ENCODE assay signal across 15 cellular contexts in the genomic region with DNA sequence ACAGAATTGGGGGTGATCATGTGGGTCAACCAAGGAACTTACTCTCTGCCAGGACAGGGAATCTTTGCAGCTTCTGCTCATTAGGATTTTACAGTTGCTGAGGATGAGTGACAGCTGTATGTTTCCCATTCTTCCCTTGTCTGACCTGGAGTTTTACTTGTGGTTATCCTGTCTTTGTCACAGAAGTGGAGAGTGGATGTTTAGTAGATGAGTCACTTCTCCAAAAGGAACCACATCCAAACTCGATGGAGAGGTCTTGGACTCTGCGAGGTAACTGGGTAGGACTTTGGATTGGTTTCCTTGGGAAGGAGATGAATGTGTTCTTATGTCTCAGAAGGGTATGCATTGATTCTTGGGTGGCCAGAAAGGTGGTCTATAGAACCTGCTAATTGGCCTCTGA. TPM values are rescaled to one million over a fixed set of nuclear protein-coding genes. Genes with fewer than 3 reads are reported as not detected.
DNase-seq lines count a peak whose midpoint lies in the region; ATAC-seq and TF ChIP-seq lines count a peak whose summit lies in the region.
"Had no signal": no experiment of that assay in that cellular context is flagged by ENCODE, and none has a peak within 500 bp of the region (broad histone marks: within the 10 kb centered on the region; RNA-seq: fewer than 3 reads in every experiment).

No MANE protein-coding gene starts in this region.

- in situ Hi-C loops in GM23248 (cut with MboI) = loop anchor here (25.0 kb wide), 1 partner anchor 382 kb away; a partner anchor contains a TSS

- peaks cover 34% of the 10 kb centered on the region for H3K4me1 ChIP-seq in GM23248 (ENCODE audit: insufficient read depth)

- peak; percentile 40 for DNase-seq in GM23248
- peak; percentile 68 for DNase-seq in NCI-H226
- peak; percentile 20 for DNase-seq in choroid plexus epithelial cell (ENCODE audit: low read depth)
- DNase-seq in myocyte (ENCODE audit: low read depth) = peak; percentile 88
- DNase-seq in activated naive CD4-positive, alpha-beta T cell treated with Interleukin-2 at 50 U/mL for 16 hours = no peak
- DNase-seq in foreskin melanocyte = no peak
- no peak for DNase-seq in OCI-M2 (lab: John Stamatoyannopoulos, UW; ENCODE audit: unreplicated experiment)
- DNase-seq: CD4-positive, alpha-beta memory T cell; NCI-H187; NCI-H526 treated with DMSO at 0.1 percent for 48 hours; SHP77; thyroid gland had no signal

- no peaks in the 10 kb centered on the region for H3K79me2 ChIP-seq in GM23248 (ENCODE audit: insufficient read depth)

- no peaks in the 10 kb centered on the region for H3K27me3 ChIP-seq in GM23248 (replicated peaks; ENCODE audit: insufficient read depth)
- H3K27me3 ChIP-seq: thyroid gland had no signal

- no peak overlapping the region for H2AFZ ChIP-seq in GM23248

- no peak overlapping the region for H3K4me3 ChIP-seq in GM23248
- no peak overlapping the region for H3K4me3 ChIP-seq in choroid plexus epithelial cell (ENCODE audit: low read depth, low read length)
- H3K4me3 ChIP-seq: smooth muscle cell, thyroid gland had no signal

- no peak overlapping the region for H3K27ac ChIP-seq in GM23248

- H3K9me3 ChIP-seq in GM23248 (ENCODE audit: low read depth) = no peaks in the 10 kb centered on the region
- H3K9me3 ChIP-seq: thyroid gland had no signal

- no peak overlapping the region for H3K4me2 ChIP-seq in GM23248 (ENCODE audit: unreplicated experiment)
- H3K4me2 ChIP-seq: smooth muscle cell had no signal

- H3K9me2 ChIP-seq in GM23248 (ENCODE audit: insufficient read depth) = no peaks in the 10 kb centered on the region

- WGBS in GM23248 (ENCODE audit: low coverage in 1 of 2, low lambda C conversion rate in 2 of 2, missing lambda C conversion rate in 2 of 2), 2 experiments = 43 to 44% methylated on average over 2 of the region's 2 CpGs

- H3F3A ChIP-seq in GM23248 (ENCODE audit: insufficient read depth) = peaks cover 32% of the 10 kb centered on the region

- ATAC-seq in HG03045 (IDR thresholded peaks at IDR 0.05; ENCODE audit: unreplicated experiment) = no peak
- ATAC-seq: left lobe of liver had no signal

- no peak for TF ChIP-seq CTCF in choroid plexus epithelial cell (conservative IDR thresholded peaks at IDR 0.05; ENCODE audit: low read depth, low read length)

- no peaks in the 10 kb centered on the region for H3K36me3 ChIP-seq in GM23248 (ENCODE audit: low read depth)
- H3K36me3 ChIP-seq: thyroid gland had no signal

- no peak overlapping the region for H3K9ac ChIP-seq in GM23248

- H4K20me1 ChIP-seq in GM23248 (ENCODE audit: insufficient read depth) = no peaks in the 10 kb centered on the region

RNA-seq across cellular contexts. Expression of a gene that starts 53.8 kb away (rescaled TPM):
- 0.25 and 0.76 TPM in 2 replicates for total RNA-seq in GM23248 (2014; rRNA removed; shearing (Covaris generic))
- 0.54 and 0.58 TPM in 2 replicates for polyA plus RNA-seq in GM23248 (2016; fragmentation: Nextera tagmentation; extraction: Ambion mirVana)
- 0.05 TPM in 1 of 2 replicates, not detected in the other for total RNA-seq in myocyte
- polyA plus RNA-seq in myocyte (2012) = 0.05 TPM
- total RNA-seq: smooth muscle cell had no signal

Comparison
In these comparisons a context has a peak if more than half of its experiments do, and no peak if none do; other contexts are left out.
1. DNase-seq: peak in GM23248 (single experiment), NCI-H226 (single experiment), choroid plexus epithelial cell (single experiment) and myocyte (single experiment); none in activated naive CD4-positive, alpha-beta T cell treated with Interleukin-2 at 50 U/mL for 16 hours (single experiment), foreskin melanocyte (single experiment) and OCI-M2 (single experiment).